12 cellular contexts compared by ENCODE assay signal in the genomic region with DNA sequence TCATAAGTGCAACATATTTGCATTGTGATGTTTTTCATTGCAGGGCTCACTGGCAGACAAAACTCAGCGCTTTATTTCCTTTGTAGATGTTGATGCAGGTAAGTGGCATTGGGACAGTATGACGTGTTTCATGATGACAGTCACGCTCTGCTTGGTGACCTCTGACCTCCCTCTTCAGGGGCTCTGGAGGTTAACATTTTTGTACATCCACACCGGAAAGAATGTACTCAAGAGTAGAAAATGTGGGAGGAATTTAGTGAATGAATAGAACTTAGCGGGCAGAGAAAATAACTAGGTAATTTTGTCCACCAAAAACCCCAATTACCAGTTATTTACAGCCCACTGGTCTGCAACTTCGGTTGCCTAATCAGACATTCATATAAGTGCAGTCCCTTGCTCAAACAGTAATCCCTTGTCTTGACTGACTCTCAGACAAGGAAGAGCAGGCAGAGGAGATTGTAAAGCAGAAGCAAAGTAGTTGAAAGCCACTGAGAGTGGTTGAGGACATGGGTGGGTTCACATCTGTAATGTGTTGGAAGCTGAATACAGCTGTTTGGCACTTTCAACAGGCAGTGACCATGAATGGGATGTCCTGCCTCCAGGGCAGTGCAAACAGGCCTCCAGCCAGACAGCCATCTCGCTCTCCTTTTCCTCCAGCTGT.
DNase-seq lines count a peak whose midpoint lies in the region; ATAC-seq and FAIRE-seq lines count a peak whose summit lies in the region.
"Had no signal": no experiment of that assay in that cellular context is flagged by ENCODE, and none has a peak within 500 bp of the region (broad histone marks: within the 10 kb centered on the region; RNA-seq: fewer than 3 reads in every experiment).

No MANE protein-coding gene starts in this region.

- DNase-seq in GM18507 (ENCODE audit: extremely low spot score, insufficient read length, low read depth) (no peak), left kidney (ENCODE audit: low read depth, low spot score) (peak; percentile 72), left lobe of liver (ENCODE audit: low spot score) (no peak), GM03348 (ENCODE audit: low spot score) (no peak), NCI-H1694 treated with DMSO at 0.1 percent for 48 hours (lab: John Stamatoyannopoulos, UW) (no peak)
- no peak for DNase-seq in activated CD4-positive, CD25-positive, alpha-beta regulatory T cell treated with anti-CD3 and anti-CD28 coated beads, Interleukin-2, amount 50 U/mL, for 72 hours
- DNase-seq: MM.1S, sigmoid colon, testis had no signal

- FAIRE-seq in GM18507 (lab: Jason Lieb, UNC): peak; percentile 80
- FAIRE-seq: G401.6 had no signal

- ATAC-seq in GM21619 (IDR thresholded peaks at IDR 0.05; ENCODE audit: unreplicated experiment) (peak; percentile 69), HG03460 (IDR thresholded peaks at IDR 0.05; ENCODE audit: unreplicated experiment) (peak; percentile 75), left lobe of liver (no peak)
